Comparison of ENCODE assay signal across 11 cellular contexts in genomic region chr19:14561832-14562351, GRCh38. TPM values are rescaled to one million over a fixed set of nuclear protein-coding genes. Genes with fewer than 3 reads are reported as not detected.
DNase-seq lines count a peak whose midpoint lies in the region; ATAC-seq, FAIRE-seq and TF ChIP-seq lines count a peak whose summit lies in the region.
"Had no signal": no experiment of that assay in that cellular context is flagged by ENCODE, and none has a peak within 500 bp of the region (broad histone marks: within the 10 kb centered on the region; RNA-seq: fewer than 3 reads in every experiment).

No MANE protein-coding gene starts in this region.

- no peak for ATAC-seq in HG02759 (IDR thresholded peaks at IDR 0.05; ENCODE audit: unreplicated experiment)
- no peak for ATAC-seq in HG03439 (IDR thresholded peaks at IDR 0.05; ENCODE audit: unreplicated experiment)
- ATAC-seq: mucosa of descending colon had no signal

- no peaks in the 10 kb centered on the region for H3F3A ChIP-seq in smooth muscle cell (ENCODE audit: low read depth)

- H3K36me3 ChIP-seq in smooth muscle cell (ENCODE audit: low read depth): no peaks in the 10 kb centered on the region

- H3K4me2 ChIP-seq in smooth muscle cell: no peak overlapping the region

- H3K9ac ChIP-seq in smooth muscle cell (ENCODE audit: low read depth): no peak overlapping the region

- H3K27ac ChIP-seq in smooth muscle cell (ENCODE audit: low read depth): peak overlapping the region; percentile 8
- H3K27ac ChIP-seq: SJSA1 had no signal

- FAIRE-seq in urothelium cell line (lab: Jason Lieb, UNC): no peak

- H4K20me1 ChIP-seq in smooth muscle cell (ENCODE audit: low read depth): peaks cover 12% of the 10 kb centered on the region

- H3K4me1 Mint-ChIP-seq in brain: peaks cover 23% of the 10 kb centered on the region

- H3K4me1 ChIP-seq in smooth muscle cell (ENCODE audit: low read depth): peaks cover 12% of the 10 kb centered on the region

- H2AFZ ChIP-seq in smooth muscle cell (ENCODE audit: low read depth): no peak overlapping the region

- no peak overlapping the region for H3K4me3 ChIP-seq in smooth muscle cell
- H3K4me3 ChIP-seq: mucosa of descending colon, SJSA1 had no signal

- no peaks in the 10 kb centered on the region for H3K36me3 Mint-ChIP-seq in brain

- no peaks in the 10 kb centered on the region for H3K9me3 Mint-ChIP-seq in brain

- DNase-seq in GOT3 (lab: John Stamatoyannopoulos, UW) (peak; percentile 21), hypothalamus (lab: John Stamatoyannopoulos, UW) (peak in 41 of 51 donors; percentile 10 to 81 (median 62)), smooth muscle cell (lab: John Stamatoyannopoulos, UW; ENCODE audit: unreplicated experiment) (no peak), urothelium cell line (ENCODE audit: low spot score) (no peak), NCI-H524 (lab: John Stamatoyannopoulos, UW) (no peak)
- DNase-seq: stimulated activated naive CD4-positive, alpha-beta T cell had no signal

- TF ChIP-seq CTCF in brain (conservative IDR thresholded peaks at IDR 0.05) (no peak), smooth muscle cell (IDR thresholded peaks at IDR 0.05; ENCODE audit: borderline replicate concordance, insufficient read depth, poor library complexity, severe bottlenecking) (no peak)

- H3K27me3 ChIP-seq in smooth muscle cell (ENCODE audit: low read depth): no peaks in the 10 kb centered on the region
- H3K27me3 ChIP-seq: SJSA1 had no signal

- H3K27me3 Mint-ChIP-seq in brain: no peaks in the 10 kb centered on the region

- peaks cover 19% of the 10 kb centered on the region for H3K79me2 ChIP-seq in smooth muscle cell (ENCODE audit: low read depth)

- no peaks in the 10 kb centered on the region for H3K9me3 ChIP-seq in smooth muscle cell (replicated peaks; ENCODE audit: low read depth)
- H3K9me3 ChIP-seq: mucosa of descending colon, SJSA1 had no signal

- H3K27ac Mint-ChIP-seq in brain: peak overlapping the region in 4 of 5 experiments; percentile 71 to 82 (median 80)

- peak overlapping the region in 2 of 5 experiments; percentile 54 to 58 for H3K4me3 Mint-ChIP-seq in brain

- 73% methylated on average over 20 of the region's 22 CpGs for WGBS in smooth muscle cell (ENCODE audit: low lambda C conversion rate)

RNA-seq across cellular contexts. Expression of gene NDUFB7, which starts 10.0 kb away (rescaled TPM):
- polyA plus RNA-seq in brain (ENCODE audit: insufficient read depth, low read depth, low replicate concordance) (694 TPM), smooth muscle cell (346 and 361 TPM in 2 replicates)
- total RNA-seq in smooth muscle cell: 238 and 316 TPM in 2 replicates

RNA-seq across cellular contexts. Expression of gene CLEC17A, which starts 21.0 kb away (rescaled TPM):
- polyA plus RNA-seq in brain (ENCODE audit: insufficient read depth, low read depth, low replicate concordance) (not detected), smooth muscle cell (not detected in 2 replicates)
- total RNA-seq in smooth muscle cell: not detected in 2 replicates

RNA-seq across cellular contexts. Expression of gene TECR, which starts 32.5 kb away (rescaled TPM):
- polyA plus RNA-seq in brain (ENCODE audit: insufficient read depth, low read depth, low replicate concordance) (627 TPM), smooth muscle cell (216 and 252 TPM in 2 replicates)
- total RNA-seq in smooth muscle cell: 80.6 and 86.1 TPM in 2 replicates

RNA-seq across cellular contexts. Expression of gene DNAJB1, which starts 43.7 kb away (rescaled TPM):
- 154 TPM for polyA plus RNA-seq in brain (ENCODE audit: insufficient read depth, low read depth, low replicate concordance)
- 96.1 and 114 TPM in 2 replicates for total RNA-seq in smooth muscle cell
- polyA plus RNA-seq in smooth muscle cell: 152 and 175 TPM in 2 replicates

Comparison
In these comparisons a context has a peak if more than half of its experiments do, and no peak if none do; other contexts are left out.
1. DNase-seq: peak in GOT3 (single experiment) and hypothalamus (41 of 51); none in smooth muscle cell (single experiment), urothelium cell line (single experiment) and NCI-H524 (0 of 2).